Comparison of ENCODE assay signal across 8 cellular contexts in the genomic region with DNA sequence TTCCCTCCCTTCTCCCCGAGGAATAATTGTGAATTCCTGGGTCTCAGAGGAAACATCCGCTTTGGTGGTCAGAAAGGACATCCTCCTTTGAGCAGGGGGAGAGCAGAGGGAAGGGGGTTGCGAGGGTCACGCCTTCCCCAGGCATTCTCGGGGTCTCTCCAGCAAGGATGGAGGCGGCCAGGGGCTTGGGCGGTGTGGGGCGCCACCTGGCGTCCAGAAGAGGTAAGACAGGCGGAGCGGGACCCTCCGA.
DNase-seq lines count a peak whose midpoint lies in the region; ATAC-seq and TF ChIP-seq lines count a peak whose summit lies in the region.

No MANE protein-coding gene starts in this region.

- H3F3A ChIP-seq in DOHH2 (ENCODE audit: control insufficient read depth, insufficient read depth), result no peaks in the 10 kb centered on the region

- H3K4me3 ChIP-seq in DOHH2 (ENCODE audit: low read length), result peak overlapping the region; percentile 71

- peak overlapping the region; percentile 75 for H3K4me2 ChIP-seq in DOHH2 (ENCODE audit: low read length)

- peak; percentile 54 for ATAC-seq in HG03342 (IDR thresholded peaks at IDR 0.05; ENCODE audit: unreplicated experiment)

- no peaks in the 10 kb centered on the region for H3K79me2 ChIP-seq in DOHH2 (ENCODE audit: control insufficient read depth, low read length)

- no peaks in the 10 kb centered on the region for H3K36me3 ChIP-seq in DOHH2 (ENCODE audit: control insufficient read depth, low read length)

- TF ChIP-seq CTCF in DOHH2 (IDR thresholded peaks at IDR 0.05; ENCODE audit: low read depth, low read length, poor library complexity, severe bottlenecking), result peak; percentile 96

- H3K9me2 ChIP-seq in DOHH2 (replicated peaks; ENCODE audit: control insufficient read depth, low read length), result no peaks in the 10 kb centered on the region

- peaks cover 11% of the 10 kb centered on the region; the same call in 1 of the 2 replicates for H3K4me1 ChIP-seq in DOHH2 (ENCODE audit: control insufficient read depth, low read length)

- H3K27ac ChIP-seq in DOHH2 (ENCODE audit: low read depth, low read length), result no peak overlapping the region

- H4K20me1 ChIP-seq in DOHH2 (ENCODE audit: control insufficient read depth, insufficient read depth, low read depth, low read length), result no peaks in the 10 kb centered on the region

- peak; percentile 37 to 44 for DNase-seq in activated CD4-positive, alpha-beta T cell treated with anti-CD3 and anti-CD28 coated beads for 4 hours
- DNase-seq in dedifferentiated amniotic fluid mesenchymal stem cell (ENCODE audit: extremely low spot score), result peak; percentile 47
- peak; percentile 92 for DNase-seq in mesenteric fat pad (ENCODE audit: low spot score)
- DNase-seq in stimulated activated CD8-positive, alpha-beta memory T cell treated with anti-CD3 and anti-CD28 coated beads, Interleukin-2, amount 100 ng/mL, for 48 hours (ENCODE audit: low read depth in 2 of 2), result peak; percentile 23 to 41
- DNase-seq in pons (ENCODE audit: low spot score), result no peak
- DNase-seq in HCEC 1CT, result no peak

- H3K27me3 ChIP-seq in DOHH2 (ENCODE audit: control insufficient read depth, low read length), result no peaks in the 10 kb centered on the region

- no peaks in the 10 kb centered on the region for H3K9me3 ChIP-seq in DOHH2 (ENCODE audit: control insufficient read depth, insufficient read depth, low read length)

Comparison
In these comparisons a context has a peak if more than half of its experiments do, and no peak if none do; other contexts are left out.
1. DNase-seq: peak in activated CD4-positive, alpha-beta T cell treated with anti-CD3 and anti-CD28 coated beads for 4 hours (2 of 2), dedifferentiated amniotic fluid mesenchymal stem cell (single experiment), mesenteric fat pad (single experiment) and stimulated activated CD8-positive, alpha-beta memory T cell treated with anti-CD3 and anti-CD28 coated beads, Interleukin-2, amount 100 ng/mL, for 48 hours (2 of 2); none in pons (single experiment) and HCEC 1CT (single experiment).